Comparison of ENCODE assay signal across 8 cellular contexts in genomic region chr3:170180952-170181876, GRCh38. TPM values are rescaled to one million over a fixed set of nuclear protein-coding genes. Genes with fewer than 3 reads are reported as not detected.
A peak's percentile ranks its signal among the peaks of the same experiment; 100 is the strongest.
DNase-seq lines count a peak whose midpoint lies in the region; ATAC-seq and TF ChIP-seq lines count a peak whose summit lies in the region.

TSS of gene PHC3 (minus strand) at chr3:170181733. CDS start at chr3:170181715, 18 bp downstream.

- DNase-seq in COLO668 (lab: John Stamatoyannopoulos, UW; ENCODE audit: unreplicated experiment) (peak; percentile 84), GM20000 (ENCODE audit: low spot score) (peak; percentile 96), HS-5 (ENCODE audit: low read depth) (peak; percentile 77), NK-92 (lab: John Stamatoyannopoulos, UW; ENCODE audit: unreplicated experiment) (peak; percentile 68), lower lobe of right lung (peak; percentile 93)
- DNase-seq in activated CD8-positive, alpha-beta memory T cell treated with anti-CD3 and anti-CD28 coated beads for 1 hour (ENCODE audit: extremely low read depth in 1 of 2, low read depth in 1 of 2), result peak; percentile 72 to 90
- peak; percentile 85 to 91 (median 85) for DNase-seq in stimulated activated CD4-positive, alpha-beta T cell treated with anti-CD3 and anti-CD28 coated beads, TNF-alpha, amount 100 ng/mL, for 1 hour (ENCODE audit: low read depth in 3 of 3, low spot score in 1 of 3)

- H3K4me1 ChIP-seq in ectodermal cell (ENCODE audit: control insufficient read depth, insufficient read depth, low read length) (peaks cover 11% of the 10 kb centered on the region), lower lobe of right lung (peaks cover 21% of the 10 kb centered on the region)

- peak within 1 kb of the TSS; percentile 45 for H3K27ac ChIP-seq in ectodermal cell (ENCODE audit: insufficient read depth, low read depth, low read length, poor library complexity, severe bottlenecking)
- H3K27ac ChIP-seq in lower lobe of right lung, result peak within 1 kb of the TSS; percentile 99

- no peak for TF ChIP-seq CTCF in GM20000 (IDR thresholded peaks at IDR 0.05; ENCODE audit: extremely low read depth, missing control alignments)
- peak; percentile 28 for TF ChIP-seq CTCF in lower lobe of right lung (IDR thresholded peaks at IDR 0.05)

- H3K27me3 ChIP-seq in ectodermal cell (ENCODE audit: control insufficient read depth, insufficient read depth, low read length, poor library complexity, severe bottlenecking), result no peaks in the 10 kb centered on the region
- H3K27me3 ChIP-seq in lower lobe of right lung (ENCODE audit: low read depth), result no peaks in the 10 kb centered on the region

- H3K36me3 ChIP-seq in ectodermal cell (ENCODE audit: control insufficient read depth, insufficient read depth, low read length) (peaks cover 15% of the 10 kb centered on the region), lower lobe of right lung (peaks cover 23% of the 10 kb centered on the region)

- ATAC-seq in lower lobe of right lung, result peak; percentile 96

- H3K4me3 ChIP-seq in ectodermal cell (ENCODE audit: insufficient read depth, low read depth, low read length) (peak within 1 kb of the TSS; percentile 83), lower lobe of right lung (peak within 1 kb of the TSS; percentile 88)

- intact Hi-C loops in lower lobe of right lung (cut with DNase I), result no loop called here

- WGBS in ectodermal cell, 2 experiments, result 0% methylated on average over 70 of the region's 70 CpGs

- H3K9me3 ChIP-seq in ectodermal cell (ENCODE audit: control insufficient read depth, low read length) (no peaks in the 10 kb centered on the region), lower lobe of right lung (no peaks in the 10 kb centered on the region)

RNA-seq across cellular contexts. Expression of gene PHC3, which starts in this region (rescaled TPM):
- 22.4 TPM for polyA plus RNA-seq in ectodermal cell (2013, experiment 1 of 4)
- 26.1 TPM for polyA plus RNA-seq in ectodermal cell (2013, experiment 2 of 4)
- polyA plus RNA-seq in ectodermal cell (2013, experiment 3 of 4), result 21.7 TPM
- polyA plus RNA-seq in ectodermal cell (2013, experiment 4 of 4), result 27.1 TPM
- total RNA-seq in lower lobe of right lung, result 89.9 TPM

Comparison
In these comparisons a context has a peak if more than half of its experiments do, and no peak if none do; other contexts are left out.
1. Peak in every context shown above with its lines: DNase-seq, ATAC-seq, H3K4me3 ChIP-seq and H3K27ac ChIP-seq.